In genomic region chr1:116164890-116165176, GRCh38 we compare ENCODE assay signal across 1 cellular context.
TF ChIP-seq lines count a peak whose summit lies in the region.

No MANE protein-coding gene starts in this region.

TF ChIP-seq in SK-N-SH treated with all-trans-retinoic acid at 6 μM for 48 hours, 23 proteins besides CTCF, POLR2A, EP300 and RAD21 (continued from another document):
- no peak for TF ChIP-seq OSR1 (CRISPR knock-in tag; IDR thresholded peaks at IDR 0.05)
